Comparison of ENCODE assay signal across 1 cellular context in genomic region chr3:10508619-10509260, GRCh38.
TF ChIP-seq lines count a peak whose summit lies in the region.

No MANE protein-coding gene starts in this region.

TF ChIP-seq in HepG2, 621 proteins besides CTCF, POLR2A, EP300 and RAD21 (continued from another document and continues in another):
- TF ChIP-seq ZNF770 (CRISPR knock-in tag; IDR thresholded peaks at IDR 0.05), result peak; percentile 94
- peak; percentile 86; the same call in 1 of the 2 replicates for TF ChIP-seq ZBTB3 (CRISPR knock-in tag; IDR thresholded peaks at IDR 0.05; ENCODE audit: borderline replicate concordance, low read depth)
- TF ChIP-seq ZNF432 (CRISPR knock-in tag; IDR thresholded peaks at IDR 0.05; ENCODE audit: borderline replicate concordance), result peak; percentile 84; the same call in 1 of the 2 replicates
- TF ChIP-seq MATR3 (CRISPR knock-in tag; IDR thresholded peaks at IDR 0.05), result no peak
- TF ChIP-seq ZNF878 (CRISPR knock-in tag; IDR thresholded peaks at IDR 0.05), result peak; percentile 92
- TF ChIP-seq ZNF225 (CRISPR knock-in tag; IDR thresholded peaks at IDR 0.05), result peak; percentile 32; the same call in 1 of the 2 replicates
- no peak for TF ChIP-seq NPAS2 (CRISPR knock-in tag; IDR thresholded peaks at IDR 0.05; ENCODE audit: borderline replicate concordance)
- no peak for TF ChIP-seq NCOA5 (CRISPR knock-in tag; IDR thresholded peaks at IDR 0.05)
- no peak for TF ChIP-seq SP2 (CRISPR knock-in tag; IDR thresholded peaks at IDR 0.05)
- TF ChIP-seq ZNF691 (CRISPR knock-in tag; IDR thresholded peaks at IDR 0.05; ENCODE audit: borderline replicate concordance, low read depth), result no peak
- TF ChIP-seq ZNF704 (CRISPR knock-in tag; IDR thresholded peaks at IDR 0.05; ENCODE audit: borderline replicate concordance), result no peak
- no peak for TF ChIP-seq ZNF75D (CRISPR knock-in tag; IDR thresholded peaks at IDR 0.05; ENCODE audit: borderline replicate concordance)
- TF ChIP-seq ZXDC (CRISPR knock-in tag; IDR thresholded peaks at IDR 0.05), result peak; percentile 90; the same call in 1 of the 2 replicates
- TF ChIP-seq SNRNP70 (IDR thresholded peaks at IDR 0.05; ENCODE audit: low read depth, low read length), result no peak
- TF ChIP-seq THYN1 (CRISPR knock-in tag; IDR thresholded peaks at IDR 0.05; ENCODE audit: borderline replicate concordance, low read depth), result no peak
- TF ChIP-seq TIGD3 (CRISPR knock-in tag; IDR thresholded peaks at IDR 0.05; ENCODE audit: borderline replicate concordance), result 0 out of 2 replicates have a peak, but pooled peaks have one; percentile 38
- no peak for TF ChIP-seq TAF1 (CRISPR knock-in tag; IDR thresholded peaks at IDR 0.05)
- TF ChIP-seq ZNF354B (CRISPR knock-in tag; IDR thresholded peaks at IDR 0.05), result no peak
- no peak for TF ChIP-seq ATRX (CRISPR knock-in tag; IDR thresholded peaks at IDR 0.05; ENCODE audit: borderline replicate concordance)
- no peak; the same call in 1 of the 2 replicates for TF ChIP-seq JDP2 (CRISPR knock-in tag; IDR thresholded peaks at IDR 0.05; ENCODE audit: borderline replicate concordance)
- no peak; the same call in 1 of the 2 replicates for TF ChIP-seq MXD3 (CRISPR knock-in tag; IDR thresholded peaks at IDR 0.05)
- TF ChIP-seq ZNF607 (CRISPR knock-in tag; IDR thresholded peaks at IDR 0.05; ENCODE audit: borderline replicate concordance), result peak; percentile 79; the same call in 1 of the 2 replicates
- TF ChIP-seq HOXA3 (CRISPR knock-in tag; IDR thresholded peaks at IDR 0.05), result peak; percentile 92
- TF ChIP-seq HBP1 (CRISPR knock-in tag; IDR thresholded peaks at IDR 0.05; ENCODE audit: low read depth), result peak; percentile 88; the same call in 1 of the 2 replicates
- TF ChIP-seq ZFP1 (CRISPR knock-in tag; IDR thresholded peaks at IDR 0.05), result peak; percentile 85
- TF ChIP-seq ZNF546 (CRISPR knock-in tag; conservative IDR thresholded peaks at IDR 0.05), result no peak
- no peak for TF ChIP-seq SMARCC2 (IDR thresholded peaks at IDR 0.05)
- peak; percentile 90 for TF ChIP-seq ZNF781 (CRISPR knock-in tag; IDR thresholded peaks at IDR 0.05; ENCODE audit: borderline replicate concordance, not compliant biosample characterization)
- peak; percentile 72; the same call in 1 of the 2 replicates for TF ChIP-seq ONECUT2 (CRISPR knock-in tag; IDR thresholded peaks at IDR 0.05)
- TF ChIP-seq PRDM15 (CRISPR knock-in tag; IDR thresholded peaks at IDR 0.05), result no peak
- peak; percentile 90 for TF ChIP-seq ZFP91 (CRISPR knock-in tag; IDR thresholded peaks at IDR 0.05; ENCODE audit: borderline replicate concordance)
- TF ChIP-seq CHD2 (IDR thresholded peaks at IDR 0.05; ENCODE audit: low read depth, low read length), result no peak
- TF ChIP-seq XRCC5 (optimal IDR thresholded peaks at IDR 0.05; ENCODE audit: low read length), result peak; percentile 50
- peak; percentile 84; the same call in 1 of the 2 replicates for TF ChIP-seq ERF (CRISPR knock-in tag; IDR thresholded peaks at IDR 0.05)
- no peak for TF ChIP-seq HNRNPH1 (optimal IDR thresholded peaks at IDR 0.05; ENCODE audit: low read depth, low read length)
- no peak for TF ChIP-seq KLF11 (CRISPR knock-in tag; IDR thresholded peaks at IDR 0.05)
- peak; percentile 98; the same call in 1 of the 2 replicates for TF ChIP-seq ZNF292 (CRISPR knock-in tag; IDR thresholded peaks at IDR 0.05; ENCODE audit: borderline replicate concordance, low read depth)
- 0 out of 2 replicates have a peak, but pooled peaks have one; percentile 64 for TF ChIP-seq SMAD9 (CRISPR knock-in tag; IDR thresholded peaks at IDR 0.05)
- peak; percentile 84; the same call in 1 of the 2 replicates for TF ChIP-seq AKAP8 (CRISPR knock-in tag; IDR thresholded peaks at IDR 0.05)
- TF ChIP-seq NR1H2 (CRISPR knock-in tag; IDR thresholded peaks at IDR 0.05; ENCODE audit: borderline replicate concordance, low read depth), result no peak
- TF ChIP-seq ZFP62 (CRISPR knock-in tag; IDR thresholded peaks at IDR 0.05), result no peak
- TF ChIP-seq SNAI1 (CRISPR knock-in tag; IDR thresholded peaks at IDR 0.05; ENCODE audit: borderline replicate concordance), result no peak
- peak; percentile 87; the same call in 1 of the 2 replicates for TF ChIP-seq CCDC6 (CRISPR knock-in tag; IDR thresholded peaks at IDR 0.05)
- TF ChIP-seq DR1 (CRISPR knock-in tag; IDR thresholded peaks at IDR 0.05), result no peak
- TF ChIP-seq SALL1 (CRISPR knock-in tag; IDR thresholded peaks at IDR 0.05), result peak; percentile 100
- peak; percentile 100 for TF ChIP-seq CEBPB (IDR thresholded peaks at IDR 0.05; ENCODE audit: borderline replicate concordance, low read depth, low read length)
- peak; percentile 90; the same call in 1 of the 2 replicates for TF ChIP-seq ZNF564 (CRISPR knock-in tag; IDR thresholded peaks at IDR 0.05)
- peak; percentile 64; the same call in 1 of the 2 replicates for TF ChIP-seq ZNF232 (CRISPR knock-in tag; IDR thresholded peaks at IDR 0.05; ENCODE audit: borderline replicate concordance)
- TF ChIP-seq GMEB1 (CRISPR knock-in tag; IDR thresholded peaks at IDR 0.05; ENCODE audit: borderline replicate concordance), result peak; percentile 30; the same call in 1 of the 2 replicates
- TF ChIP-seq PHF20 (CRISPR knock-in tag; IDR thresholded peaks at IDR 0.05), result peak; percentile 54; the same call in 1 of the 2 replicates
- TF ChIP-seq JARID2 (CRISPR knock-in tag; IDR thresholded peaks at IDR 0.05; ENCODE audit: insufficient replicate concordance), result no peak
